2 cellular contexts compared by ENCODE assay signal in genomic region chr12:57726884-57727757, GRCh38.
A peak's percentile ranks its signal among the peaks of the same experiment; 100 is the strongest.
TF ChIP-seq lines count a peak whose summit lies in the region.

No MANE protein-coding gene starts in this region.

TF ChIP-seq in GM23338, 12 proteins besides CTCF, POLR2A, EP300 and RAD21:
- TF ChIP-seq, protein P1, sequence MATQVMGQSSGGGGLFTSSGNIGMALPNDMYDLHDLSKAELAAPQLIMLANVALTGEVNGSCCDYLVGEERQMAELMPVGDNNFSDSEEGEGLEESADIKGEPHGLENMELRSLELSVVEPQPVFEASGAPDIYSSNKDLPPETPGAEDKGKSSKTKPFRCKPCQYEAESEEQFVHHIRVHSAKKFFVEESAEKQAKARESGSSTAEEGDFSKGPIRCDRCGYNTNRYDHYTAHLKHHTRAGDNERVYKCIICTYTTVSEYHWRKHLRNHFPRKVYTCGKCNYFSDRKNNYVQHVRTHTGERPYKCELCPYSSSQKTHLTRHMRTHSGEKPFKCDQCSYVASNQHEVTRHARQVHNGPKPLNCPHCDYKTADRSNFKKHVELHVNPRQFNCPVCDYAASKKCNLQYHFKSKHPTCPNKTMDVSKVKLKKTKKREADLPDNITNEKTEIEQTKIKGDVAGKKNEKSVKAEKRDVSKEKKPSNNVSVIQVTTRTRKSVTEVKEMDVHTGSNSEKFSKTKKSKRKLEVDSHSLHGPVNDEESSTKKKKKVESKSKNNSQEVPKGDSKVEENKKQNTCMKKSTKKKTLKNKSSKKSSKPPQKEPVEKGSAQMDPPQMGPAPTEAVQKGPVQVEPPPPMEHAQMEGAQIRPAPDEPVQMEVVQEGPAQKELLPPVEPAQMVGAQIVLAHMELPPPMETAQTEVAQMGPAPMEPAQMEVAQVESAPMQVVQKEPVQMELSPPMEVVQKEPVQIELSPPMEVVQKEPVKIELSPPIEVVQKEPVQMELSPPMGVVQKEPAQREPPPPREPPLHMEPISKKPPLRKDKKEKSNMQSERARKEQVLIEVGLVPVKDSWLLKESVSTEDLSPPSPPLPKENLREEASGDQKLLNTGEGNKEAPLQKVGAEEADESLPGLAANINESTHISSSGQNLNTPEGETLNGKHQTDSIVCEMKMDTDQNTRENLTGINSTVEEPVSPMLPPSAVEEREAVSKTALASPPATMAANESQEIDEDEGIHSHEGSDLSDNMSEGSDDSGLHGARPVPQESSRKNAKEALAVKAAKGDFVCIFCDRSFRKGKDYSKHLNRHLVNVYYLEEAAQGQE (IDR thresholded peaks at IDR 0.05; ENCODE audit: unreplicated experiment), result peak; percentile 78
- TF ChIP-seq POLR2AphosphoS5 (IDR thresholded peaks at IDR 0.05; ENCODE audit: low read depth) (no peak), EZH2 (IDR thresholded peaks at IDR 0.05; ENCODE audit: low read depth, unreplicated experiment) (peak; percentile 38)

TF ChIP-seq in K562, 482 proteins besides CTCF, POLR2A, EP300 and RAD21:
- no peak for TF ChIP-seq TEAD4 (IDR thresholded peaks at IDR 0.05; ENCODE audit: low read length)
- TF ChIP-seq TEAD4 (CRISPR knock-in tag; IDR thresholded peaks at IDR 0.05; ENCODE audit: borderline replicate concordance), result no peak
- no peak for TF ChIP-seq ZNF124 (CRISPR knock-in tag; IDR thresholded peaks at IDR 0.05)
- TF ChIP-seq PCBP1 (IDR thresholded peaks at IDR 0.05; ENCODE audit: low read depth, low read length, poor library complexity, severe bottlenecking), result peak; percentile 39
- no peak for TF ChIP-seq ZNF282 (CRISPR knock-in tag; IDR thresholded peaks at IDR 0.05)
- no peak for TF ChIP-seq SETDB1 (IDR thresholded peaks at IDR 0.05; ENCODE audit: low read length)
- TF ChIP-seq ZBTB33 (CRISPR knock-in tag; IDR thresholded peaks at IDR 0.05), result peak; percentile 97
- TF ChIP-seq, protein P2, sequence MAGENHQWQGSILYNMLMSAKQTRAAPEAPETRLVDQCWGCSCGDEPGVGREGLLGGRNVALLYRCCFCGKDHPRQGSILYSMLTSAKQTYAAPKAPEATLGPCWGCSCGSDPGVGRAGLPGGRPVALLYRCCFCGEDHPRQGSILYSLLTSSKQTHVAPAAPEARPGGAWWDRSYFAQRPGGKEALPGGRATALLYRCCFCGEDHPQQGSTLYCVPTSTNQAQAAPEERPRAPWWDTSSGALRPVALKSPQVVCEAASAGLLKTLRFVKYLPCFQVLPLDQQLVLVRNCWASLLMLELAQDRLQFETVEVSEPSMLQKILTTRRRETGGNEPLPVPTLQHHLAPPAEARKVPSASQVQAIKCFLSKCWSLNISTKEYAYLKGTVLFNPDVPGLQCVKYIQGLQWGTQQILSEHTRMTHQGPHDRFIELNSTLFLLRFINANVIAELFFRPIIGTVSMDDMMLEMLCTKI (IDR thresholded peaks at IDR 0.05; ENCODE audit: partially characterized antibody), result no peak
